Comparison of ENCODE assay signal across 23 cellular contexts in genomic region chr3:178588593-178588992, GRCh38. TPM values are rescaled to one million over a fixed set of nuclear protein-coding genes. Genes with fewer than 3 reads are reported as not detected.
A peak's percentile ranks its signal among the peaks of the same experiment; 100 is the strongest.
DNase-seq lines count a peak whose midpoint lies in the region; TF ChIP-seq lines count a peak whose summit lies in the region.
"Had no signal": no experiment of that assay in that cellular context is flagged by ENCODE, and none has a peak within 500 bp of the region (broad histone marks: within the 10 kb centered on the region; RNA-seq: fewer than 3 reads in every experiment).

No MANE protein-coding gene starts in this region.

- H3K27ac ChIP-seq in uterus, result no peak overlapping the region
- H3K27ac ChIP-seq: 22Rv1, GM23248, Peyer's patch, SJSA1 had no signal

- intact Hi-C loops in uterus (cut with DNase I; ENCODE audit: low total_unique reads) (no loop called here), Caco-2 (cut with micrococcal nuclease; ENCODE audit: unreplicated experiment) (no loop called here)

- BruUV-seq in Caco-2 (replicated peaks; lab: Mats Ljungman, UMichigan), result no TSS peak

- H3K9me3 Mint-ChIP-seq in Caco-2 (ENCODE audit: unreplicated experiment), result no peaks in the 10 kb centered on the region
- H3K9me3 Mint-ChIP-seq: T-helper 1 cell treated with Interleukin-12 subunit alpha and Interleukin-12 subunit beta and Interleukin-4 antibody, amounts not matched to agents 30 μg/mL and 1 μg/mL, for 36 hours had no signal

- DNase-seq in NCI-H187 treated with DMSO at 0.1 percent for 48 hours (lab: John Stamatoyannopoulos, UW), result peak; percentile 34
- DNase-seq in NCI-H187 (lab: John Stamatoyannopoulos, UW), result no peak
- peak; percentile 74 to 86 for DNase-seq in NCI-H2081 (lab: John Stamatoyannopoulos, UW)
- peak; percentile 95 for DNase-seq in NCI-H2227 treated with DMSO at 0.1 percent for 48 hours (lab: John Stamatoyannopoulos, UW)
- DNase-seq in stimulated activated naive CD4-positive, alpha-beta T cell treated with Interleukin-2 at 50 U/mL for 16 hours (lab: John Stamatoyannopoulos, UW), result no peak
- no peak for DNase-seq in G401 (ENCODE audit: low spot score)
- DNase-seq in uterus, result no peak
- DNase-seq in Caco-2, result no peak
- DNase-seq: AML-193; DMS 273 treated with DMSO at 0.1 percent for 48 hours; GF-D8; GM23248; NCI-H2029; NCI-H446; NCI-H526 treated with DMSO at 0.1 percent for 48 hours; NK-92 treated with Interleukin-12 subunit alpha and Interleukin-12 subunit beta, amount 100 ng/mL, for 24 hours; Peyer's patch had no signal

- no peaks in the 10 kb centered on the region for H3K4me1 ChIP-seq in uterus
- H3K4me1 ChIP-seq in Caco-2, result peaks cover 22% of the 10 kb centered on the region
- H3K4me1 ChIP-seq: Peyer's patch, SJSA1 had no signal

- H3K4me3 Mint-ChIP-seq in Caco-2 (ENCODE audit: unreplicated experiment), result no peak overlapping the region
- H3K4me3 Mint-ChIP-seq: CD14-positive monocyte; T-helper 1 cell treated with Interleukin-12 subunit alpha and Interleukin-12 subunit beta and Interleukin-4 antibody, amounts not matched to agents 30 μg/mL and 1 μg/mL, for 36 hours had no signal

- H3K9me3 ChIP-seq in uterus (no peaks in the 10 kb centered on the region), Caco-2 (peaks cover 7% of the 10 kb centered on the region)
- H3K9me3 ChIP-seq: HAP-1, Peyer's patch, SJSA1 had no signal

- H3K36me3 ChIP-seq in uterus, result no peaks in the 10 kb centered on the region
- no peaks in the 10 kb centered on the region for H3K36me3 ChIP-seq in Caco-2 (ENCODE audit: control insufficient read depth, insufficient read depth, low read length)
- H3K36me3 ChIP-seq: HAP-1, Peyer's patch, SJSA1 had no signal

- H3K27ac Mint-ChIP-seq in Caco-2 (ENCODE audit: unreplicated experiment), result no peak overlapping the region
- H3K27ac Mint-ChIP-seq: CD14-positive monocyte; T-helper 1 cell treated with Interleukin-12 subunit alpha and Interleukin-12 subunit beta and Interleukin-4 antibody, amounts not matched to agents 30 μg/mL and 1 μg/mL, for 36 hours had no signal

- no peaks in the 10 kb centered on the region for H3K36me3 Mint-ChIP-seq in Caco-2 (ENCODE audit: insufficient read depth, unreplicated experiment)
- H3K36me3 Mint-ChIP-seq: CD14-positive monocyte had no signal

- TF ChIP-seq CTCF in uterus (IDR thresholded peaks at IDR 0.05) (no peak), Caco-2 (IDR thresholded peaks at IDR 0.05; ENCODE audit: insufficient read depth in 1 of 2, low read depth in 1 of 2, low read length in 1 of 2, severe bottlenecking in 1 of 2, unreplicated experiment in 1 of 2) (no peak)

- no peaks in the 10 kb centered on the region for H3K27me3 ChIP-seq in uterus
- H3K27me3 ChIP-seq in Caco-2 (replicated peaks; ENCODE audit: control insufficient read depth, insufficient read depth, low read length), result no peaks in the 10 kb centered on the region
- H3K27me3 ChIP-seq: Peyer's patch, SJSA1 had no signal

- peaks cover 4% of the 10 kb centered on the region for H3K4me1 Mint-ChIP-seq in Caco-2 (ENCODE audit: low read depth, unreplicated experiment)
- H3K4me1 Mint-ChIP-seq: CD14-positive monocyte had no signal

- H3K4me3 ChIP-seq in uterus, result no peak overlapping the region
- H3K4me3 ChIP-seq in Caco-2 (ENCODE audit: low read depth, low read length), result no peak overlapping the region
- H3K4me3 ChIP-seq: GM23248, HAP-1, K562, Peyer's patch, SJSA1 had no signal

- in situ Hi-C loops in G401 (cut with HindIII; ENCODE audit: low sequenced_read_pairs), result no loop called here

- CTCF ChIA-PET in Caco-2 (lab: Charles Lee), result no interaction called here

- POLR2A ChIA-PET in Caco-2 (lab: Charles Lee), result no interaction called here

- TF ChIP-seq POLR2A in uterus (IDR thresholded peaks at IDR 0.05), result no peak

- H3K27me3 Mint-ChIP-seq in Caco-2 (ENCODE audit: insufficient read depth, unreplicated experiment), result no peaks in the 10 kb centered on the region

RNA-seq across cellular contexts. Expression of gene KCNMB2, which starts 52.4 kb away (rescaled TPM):
- total RNA-seq in G401 (2014; rRNA removed; shearing (Covaris generic)), result not detected in 2 replicates
- total RNA-seq in uterus (10 to 100 TPM in 1 of 4 donors, 1 to 10 TPM in 1, under 1 TPM in 2; 0.29 to 12.7 (median 1.4) TPM), Caco-2 (2022) (not detected in 2 replicates)
- total RNA-seq: GM23248, K562, Peyer's patch, SJSA1 had no signal

Comparison
In these comparisons a context has a peak if more than half of its experiments do, and no peak if none do; other contexts are left out.
1. DNase-seq: peak in NCI-H187 treated with DMSO at 0.1 percent for 48 hours (single experiment), NCI-H2081 (2 of 2) and NCI-H2227 treated with DMSO at 0.1 percent for 48 hours (single experiment); none in NCI-H187 (0 of 2), stimulated activated naive CD4-positive, alpha-beta T cell treated with Interleukin-2 at 50 U/mL for 16 hours (single experiment), G401 (single experiment), uterus (0 of 2) and Caco-2 (0 of 2).